24 cellular contexts compared by ENCODE assay signal in the genomic region with DNA sequence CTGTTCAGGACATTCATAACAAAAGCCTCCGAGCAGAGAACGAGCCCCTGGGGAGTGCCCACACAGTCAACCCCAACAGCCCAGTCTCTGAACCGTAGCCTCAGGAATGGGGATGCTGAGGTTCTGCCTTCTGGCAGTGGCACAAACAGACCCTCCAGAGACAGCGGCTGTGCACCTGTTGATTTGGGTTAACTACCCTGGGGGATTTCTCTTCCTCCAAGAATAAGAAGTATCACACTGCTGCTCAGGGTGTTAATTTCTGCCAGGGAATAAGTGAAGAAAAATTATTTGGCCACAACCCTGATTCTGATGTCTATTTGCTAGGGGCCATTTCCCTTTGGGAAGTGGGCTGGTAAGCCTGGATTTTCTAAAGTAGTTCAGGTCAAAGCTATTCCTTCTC. TPM values are rescaled to one million over a fixed set of nuclear protein-coding genes. Genes with fewer than 3 reads are reported as not detected.
DNase-seq lines count a peak whose midpoint lies in the region; ATAC-seq and TF ChIP-seq lines count a peak whose summit lies in the region.
"Had no signal": no experiment of that assay in that cellular context is flagged by ENCODE, and none has a peak within 500 bp of the region (broad histone marks: within the 10 kb centered on the region; RNA-seq: fewer than 3 reads in every experiment).

No MANE protein-coding gene starts in this region.

- H3K4me3 Mint-ChIP-seq in glutamatergic neuron (ENCODE audit: unreplicated experiment) (no peak overlapping the region), mesothelial cell of epicardium (no peak overlapping the region)
- H3K4me3 Mint-ChIP-seq: CD4-positive, CD25-positive, alpha-beta regulatory T cell; CD8-positive, alpha-beta T cell; GM23338; HFFc6 had no signal

- H3K36me3 Mint-ChIP-seq in glutamatergic neuron (ENCODE audit: unreplicated experiment) (no peaks in the 10 kb centered on the region), mesothelial cell of epicardium (no peaks in the 10 kb centered on the region)
- H3K36me3 Mint-ChIP-seq: CD4-positive, CD25-positive, alpha-beta regulatory T cell; CD8-positive, alpha-beta T cell had no signal

- H3K27me3 ChIP-seq in BLaER1 treated with 17β-estradiol and CSF1 and Interleukin-3, amounts not matched to agents 10 nM and 100 nM, result no peaks in the 10 kb centered on the region
- H3K27me3 ChIP-seq in osteoblast (ENCODE audit: insufficient read depth, low read length) (no peaks in the 10 kb centered on the region), tibial artery (no peaks in the 10 kb centered on the region)
- H3K27me3 ChIP-seq: BE2C had no signal

- no peaks in the 10 kb centered on the region for H3K79me2 ChIP-seq in osteoblast (ENCODE audit: insufficient read depth, low read length)

- peak overlapping the region in 8 of 11 experiments; percentile 46 to 84 (median 67); a peak in 16 of 22 replicates for H3K4me2 ChIP-seq in BLaER1 treated with 17β-estradiol and CSF1 and Interleukin-3, amounts not matched to agents 10 nM and 100 nM
- H3K4me2 ChIP-seq in osteoblast (ENCODE audit: insufficient read depth, low read length), result no peak overlapping the region
- H3K4me2 ChIP-seq: A549, GM23338 had no signal

- no peaks in the 10 kb centered on the region for H4K20me1 ChIP-seq in BLaER1 treated with 17β-estradiol and CSF1 and Interleukin-3, amounts not matched to agents 10 nM and 100 nM
- H4K20me1 ChIP-seq in osteoblast (ENCODE audit: insufficient read depth, low read length), result no peaks in the 10 kb centered on the region

- H3K9ac ChIP-seq in BLaER1 treated with 17β-estradiol and CSF1 and Interleukin-3, amounts not matched to agents 10 nM and 100 nM, result peak overlapping the region in 1 of 11 experiments; percentile 40; a peak in 2 of 22 replicates

- H3K27ac ChIP-seq in BLaER1 treated with 17β-estradiol and CSF1 and Interleukin-3, amounts not matched to agents 10 nM and 100 nM, result no peak overlapping the region
- H3K27ac ChIP-seq in osteoblast (ENCODE audit: low read depth, low read length) (no peak overlapping the region), tibial artery (no peak overlapping the region)
- H3K27ac ChIP-seq: A549, C4-2B had no signal

- intact Hi-C loops in tibial artery (cut with DNase I; ENCODE audit: low total_unique reads), result no loop called here

- ATAC-seq in HG03460 (IDR thresholded peaks at IDR 0.05; ENCODE audit: unreplicated experiment), result no peak
- ATAC-seq: A549; CD8-positive, alpha-beta T cell; GM12878; GM23338 had no signal

- peak; percentile 39 for DNase-seq in glutamatergic neuron
- DNase-seq in left kidney (ENCODE audit: low read depth, low spot score), result peak; percentile 4
- DNase-seq in osteoblast (ENCODE audit: insufficient read length, low spot score, missing footprints), result peak; percentile 66
- no peak for DNase-seq in mesothelial cell of epicardium (ENCODE audit: low spot score in 2 of 2, unreplicated experiment in 2 of 2)
- DNase-seq in tibial artery, result no peak
- DNase-seq: 8988T; ACHN; AML-193; BE2C; Caco-2; CD4-positive, CD25-positive, alpha-beta regulatory T cell; CD8-positive, alpha-beta T cell; DMS153; DND-41; GDM1; HFFc6 had no signal

- H3K27me3 Mint-ChIP-seq in glutamatergic neuron (ENCODE audit: unreplicated experiment), result peaks cover 2% of the 10 kb centered on the region
- H3K27me3 Mint-ChIP-seq in mesothelial cell of epicardium (ENCODE audit: low read depth), result peaks cover 4% of the 10 kb centered on the region

- H3K36me3 ChIP-seq in BLaER1 treated with 17β-estradiol and CSF1 and Interleukin-3, amounts not matched to agents 10 nM and 100 nM, result no peaks in the 10 kb centered on the region
- H3K36me3 ChIP-seq in osteoblast (ENCODE audit: insufficient read depth, low read length) (no peaks in the 10 kb centered on the region), tibial artery (no peaks in the 10 kb centered on the region)
- H3K36me3 ChIP-seq: BE2C, HAP-1 had no signal

- no peaks in the 10 kb centered on the region for H3K9me3 Mint-ChIP-seq in glutamatergic neuron (ENCODE audit: unreplicated experiment)
- peaks cover 3% of the 10 kb centered on the region for H3K9me3 Mint-ChIP-seq in mesothelial cell of epicardium

- H3K4me1 Mint-ChIP-seq in glutamatergic neuron (ENCODE audit: low read depth, unreplicated experiment) (no peaks in the 10 kb centered on the region), mesothelial cell of epicardium (no peaks in the 10 kb centered on the region)
- H3K4me1 Mint-ChIP-seq: CD4-positive, CD25-positive, alpha-beta regulatory T cell; GM23338 had no signal

- peaks cover 0 to 21% (median 13%) of the 10 kb centered on the region in 10 experiments; a peak in 15 of 20 replicates for H3K4me1 ChIP-seq in BLaER1 treated with 17β-estradiol and CSF1 and Interleukin-3, amounts not matched to agents 10 nM and 100 nM
- H3K4me1 ChIP-seq in osteoblast (ENCODE audit: insufficient read depth, low read length), result no peaks in the 10 kb centered on the region
- no peaks in the 10 kb centered on the region for H3K4me1 ChIP-seq in tibial artery
- H3K4me1 ChIP-seq: A549, BE2C, Caco-2, HAP-1 had no signal

- H3K4me3 ChIP-seq in BLaER1 treated with 17β-estradiol and CSF1 and Interleukin-3, amounts not matched to agents 10 nM and 100 nM, result no peak overlapping the region
- H3K4me3 ChIP-seq in osteoblast (ENCODE audit: insufficient read depth, low read length), result no peak overlapping the region
- H3K4me3 ChIP-seq in tibial artery, result no peak overlapping the region
- H3K4me3 ChIP-seq: A549, GM12878, GM23338, HAP-1 had no signal

- H3K27ac Mint-ChIP-seq in glutamatergic neuron (ENCODE audit: unreplicated experiment) (no peak overlapping the region), mesothelial cell of epicardium (no peak overlapping the region)
- H3K27ac Mint-ChIP-seq: CD4-positive, CD25-positive, alpha-beta regulatory T cell; CD8-positive, alpha-beta T cell; GM23338; HFFc6 had no signal

- 0 out of 22 replicates have a peak, but pooled peaks cover 0 to 6% (median 0%) of the 10 kb centered on the region in 11 experiments for H3K9me3 ChIP-seq in BLaER1 treated with 17β-estradiol and CSF1 and Interleukin-3, amounts not matched to agents 10 nM and 100 nM (replicated peaks in 1 of 11)
- no peaks in the 10 kb centered on the region for H3K9me3 ChIP-seq in osteoblast (ENCODE audit: low read depth, low read length)
- H3K9me3 ChIP-seq in tibial artery, result no peaks in the 10 kb centered on the region
- H3K9me3 ChIP-seq: A549, BE2C, Caco-2, HAP-1 had no signal

- TF ChIP-seq CTCF in glutamatergic neuron (IDR thresholded peaks at IDR 0.05; ENCODE audit: partially characterized antibody, unreplicated experiment) (no peak), osteoblast (IDR thresholded peaks at IDR 0.05; ENCODE audit: extremely low read depth, low read depth, low read length) (no peak), mesothelial cell of epicardium (IDR thresholded peaks at IDR 0.05; ENCODE audit: unreplicated experiment) (no peak), tibial artery (IDR thresholded peaks at IDR 0.05) (no peak)

- no peak overlapping the region for H2AFZ ChIP-seq in osteoblast (ENCODE audit: low read length)
- H2AFZ ChIP-seq: GM23338 had no signal

RNA-seq across cellular contexts. Expression of a gene that starts 51.0 kb away (rescaled TPM):
- total RNA-seq in glutamatergic neuron (ENCODE audit: unreplicated experiment), result 0.32 TPM
- not detected in 2 replicates for total RNA-seq in osteoblast
- total RNA-seq in mesothelial cell of epicardium, result not detected in 3 replicates
- total RNA-seq: Caco-2; CD4-positive, CD25-positive, alpha-beta regulatory T cell; CD8-positive, alpha-beta T cell; GM12878; GM23338; H4; HFFc6 had no signal

Comparison
In these comparisons a context has a peak if more than half of its experiments do, and no peak if none do; other contexts are left out.
1. DNase-seq: peak in glutamatergic neuron (single experiment), left kidney (single experiment) and osteoblast (single experiment); none in mesothelial cell of epicardium (0 of 2) and tibial artery (0 of 2).